1 cellular context compared by ENCODE assay signal in the genomic region with DNA sequence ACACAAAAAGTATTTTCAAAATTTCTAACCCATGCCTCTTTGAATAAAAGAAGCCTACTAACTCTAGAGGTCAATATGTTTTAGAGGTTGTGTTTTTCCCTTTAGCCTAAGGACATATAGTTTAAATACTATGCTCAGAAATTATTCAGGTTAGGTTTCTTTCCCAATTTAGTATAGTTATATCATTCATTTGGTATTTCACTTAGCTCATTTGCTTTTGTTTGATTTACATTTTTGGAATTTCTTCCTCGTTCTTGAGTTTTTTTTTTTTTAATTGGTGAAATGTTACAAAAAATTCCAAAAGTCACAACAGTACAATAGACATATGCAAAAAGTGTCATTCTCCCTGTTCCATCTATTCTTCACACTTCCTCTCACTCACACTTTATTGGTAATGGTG.
TF ChIP-seq lines count a peak whose summit lies in the region.

No MANE protein-coding gene starts in this region.

TF ChIP-seq in IMR-90, 13 proteins besides CTCF, POLR2A, EP300 and RAD21:
- TF ChIP-seq CEBPB (IDR thresholded peaks at IDR 0.05; ENCODE audit: low read depth, low read length) (no peak), RCOR1 (IDR thresholded peaks at IDR 0.05; ENCODE audit: insufficient replicate concordance, low read length) (no peak), BHLHE40 (IDR thresholded peaks at IDR 0.05; ENCODE audit: low read depth, low read length) (no peak), MAZ (IDR thresholded peaks at IDR 0.05; ENCODE audit: borderline replicate concordance, low read depth, low read length) (no peak), CHD1 (IDR thresholded peaks at IDR 0.05; ENCODE audit: low read depth, low read length) (no peak), FOS (IDR thresholded peaks at IDR 0.05; ENCODE audit: low read depth, low read length) (no peak), NFE2L2 (IDR thresholded peaks at IDR 0.05; ENCODE audit: low read depth, low read length) (no peak), MXI1 (IDR thresholded peaks at IDR 0.05; ENCODE audit: borderline replicate concordance, low read depth, low read length) (no peak), MAFK (IDR thresholded peaks at IDR 0.05; ENCODE audit: low read depth, low read length) (no peak), SMC3 (IDR thresholded peaks at IDR 0.05; ENCODE audit: low read depth, low read length) (no peak), RFX5 (IDR thresholded peaks at IDR 0.05; ENCODE audit: low read depth, low read length) (no peak)
- TF ChIP-seq, protein P1, sequence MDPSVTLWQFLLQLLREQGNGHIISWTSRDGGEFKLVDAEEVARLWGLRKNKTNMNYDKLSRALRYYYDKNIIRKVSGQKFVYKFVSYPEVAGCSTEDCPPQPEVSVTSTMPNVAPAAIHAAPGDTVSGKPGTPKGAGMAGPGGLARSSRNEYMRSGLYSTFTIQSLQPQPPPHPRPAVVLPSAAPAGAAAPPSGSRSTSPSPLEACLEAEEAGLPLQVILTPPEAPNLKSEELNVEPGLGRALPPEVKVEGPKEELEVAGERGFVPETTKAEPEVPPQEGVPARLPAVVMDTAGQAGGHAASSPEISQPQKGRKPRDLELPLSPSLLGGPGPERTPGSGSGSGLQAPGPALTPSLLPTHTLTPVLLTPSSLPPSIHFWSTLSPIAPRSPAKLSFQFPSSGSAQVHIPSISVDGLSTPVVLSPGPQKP (IDR thresholded peaks at IDR 0.05; ENCODE audit: borderline replicate concordance, low read depth, low read length) = no peak
- TF ChIP-seq, protein P2, sequence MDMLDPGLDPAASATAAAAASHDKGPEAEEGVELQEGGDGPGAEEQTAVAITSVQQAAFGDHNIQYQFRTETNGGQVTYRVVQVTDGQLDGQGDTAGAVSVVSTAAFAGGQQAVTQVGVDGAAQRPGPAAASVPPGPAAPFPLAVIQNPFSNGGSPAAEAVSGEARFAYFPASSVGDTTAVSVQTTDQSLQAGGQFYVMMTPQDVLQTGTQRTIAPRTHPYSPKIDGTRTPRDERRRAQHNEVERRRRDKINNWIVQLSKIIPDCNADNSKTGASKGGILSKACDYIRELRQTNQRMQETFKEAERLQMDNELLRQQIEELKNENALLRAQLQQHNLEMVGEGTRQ (IDR thresholded peaks at IDR 0.05; ENCODE audit: low read depth, low read length) = no peak
